Comparison of ENCODE assay signal across 28 cellular contexts in the genomic region with DNA sequence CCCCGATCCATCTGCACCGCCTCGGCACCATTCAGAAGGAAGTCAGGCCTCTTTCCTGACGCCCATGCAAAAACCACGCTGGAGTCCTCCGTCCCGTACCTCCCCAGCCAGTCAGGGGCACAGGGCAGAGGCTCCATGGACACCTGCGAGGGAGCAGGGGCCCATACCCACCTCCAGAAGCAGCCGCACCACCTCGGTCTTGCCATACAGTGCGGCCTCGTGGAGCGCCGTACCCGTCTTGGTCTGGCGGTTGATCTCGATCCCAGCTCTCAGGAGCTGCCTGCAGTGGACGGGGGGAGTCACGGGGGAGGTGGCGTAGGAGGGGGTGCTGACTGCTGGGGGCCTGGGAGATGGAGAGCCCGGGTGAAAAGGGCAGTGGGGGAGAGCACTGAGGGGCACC. TPM values are rescaled to one million over a fixed set of nuclear protein-coding genes. Genes with fewer than 3 reads are reported as not detected.
DNase-seq lines count a peak whose midpoint lies in the region; ATAC-seq and TF ChIP-seq lines count a peak whose summit lies in the region.
"Had no signal": no experiment of that assay in that cellular context is flagged by ENCODE, and none has a peak within 500 bp of the region (broad histone marks: within the 10 kb centered on the region; RNA-seq: fewer than 3 reads in every experiment).

No MANE protein-coding gene starts in this region.

- no peak for TF ChIP-seq POLR2A in upper lobe of left lung (IDR thresholded peaks at IDR 0.05)

- H3K27me3 ChIP-seq in BLaER1 treated with 17β-estradiol and CSF1 and Interleukin-3, amounts not matched to agents 10 nM and 100 nM: no peaks in the 10 kb centered on the region
- no peaks in the 10 kb centered on the region for H3K27me3 ChIP-seq in upper lobe of left lung

- H3K36me3 ChIP-seq in BLaER1 treated with 17β-estradiol and CSF1 and Interleukin-3, amounts not matched to agents 10 nM and 100 nM: peaks cover 6 to 97% (median 80%) of the 10 kb centered on the region in 11 experiments; a peak in 21 of 22 replicates
- peaks cover 0 to 83% (median 49%) of the 10 kb centered on the region in 4 donors for H3K36me3 ChIP-seq in upper lobe of left lung

- H3K27ac ChIP-seq in BLaER1 treated with 17β-estradiol and CSF1 and Interleukin-3, amounts not matched to agents 10 nM and 100 nM: no peak overlapping the region; a peak in 1 of 22 replicates
- H3K27ac ChIP-seq in cingulate gyrus (ENCODE audit: low read depth, low read length) (peak overlapping the region; percentile 14), upper lobe of left lung (peak overlapping the region in 3 of 4 donors; percentile 30 to 94 (median 92))
- H3K27ac ChIP-seq: A549, C4-2B, GM23248, KMS-11 had no signal

- peak overlapping the region in 3 of 11 experiments; percentile 9 to 26 (median 18); a peak in 1 of 22 replicates for H3K9ac ChIP-seq in BLaER1 treated with 17β-estradiol and CSF1 and Interleukin-3, amounts not matched to agents 10 nM and 100 nM
- H3K9ac ChIP-seq: GM23248, KMS-11 had no signal

- 89 to 92% methylated on average over 9 to 21 of the region's 21 CpGs for WGBS in upper lobe of left lung, 2 donors

- no peak overlapping the region for H3K4me3 ChIP-seq in BLaER1 treated with 17β-estradiol and CSF1 and Interleukin-3, amounts not matched to agents 10 nM and 100 nM
- no peak overlapping the region for H3K4me3 ChIP-seq in upper lobe of left lung
- H3K4me3 ChIP-seq: A549, GM12878, GM23248 had no signal

- no peak overlapping the region for H3K27ac Mint-ChIP-seq in neural crest cell (ENCODE audit: unreplicated experiment)
- H3K27ac Mint-ChIP-seq: CD8-positive, alpha-beta T cell; IgD-negative memory B cell had no signal

- H3K9me3 Mint-ChIP-seq in neural crest cell: no peaks in the 10 kb centered on the region
- H3K9me3 Mint-ChIP-seq: CD8-positive, alpha-beta T cell; IgD-negative memory B cell had no signal

- H3K4me3 Mint-ChIP-seq in neural crest cell: peak overlapping the region; percentile 41
- H3K4me3 Mint-ChIP-seq: CD8-positive, alpha-beta T cell; IgD-negative memory B cell had no signal

- peak overlapping the region in 9 of 11 experiments; percentile 2 to 77 (median 38); a peak in 15 of 22 replicates for H3K4me2 ChIP-seq in BLaER1 treated with 17β-estradiol and CSF1 and Interleukin-3, amounts not matched to agents 10 nM and 100 nM
- H3K4me2 ChIP-seq: A549, KMS-11 had no signal

- no peaks in the 10 kb centered on the region for H3K27me3 Mint-ChIP-seq in neural crest cell (ENCODE audit: low read depth)
- H3K27me3 Mint-ChIP-seq: IgD-negative memory B cell had no signal

- H3K9me3 ChIP-seq in BLaER1 treated with 17β-estradiol and CSF1 and Interleukin-3, amounts not matched to agents 10 nM and 100 nM (replicated peaks in 1 of 11): no peaks in the 10 kb centered on the region
- H3K9me3 ChIP-seq in upper lobe of left lung: no peaks in the 10 kb centered on the region
- H3K9me3 ChIP-seq: A549, Caco-2 had no signal

- TF ChIP-seq EP300 in upper lobe of left lung (IDR thresholded peaks at IDR 0.05): no peak

- H4K20me1 ChIP-seq in BLaER1 treated with 17β-estradiol and CSF1 and Interleukin-3, amounts not matched to agents 10 nM and 100 nM: peaks cover 0 to 90% (median 50%) of the 10 kb centered on the region in 11 experiments; a peak in 17 of 22 replicates

- no peak for TF ChIP-seq CTCF in neural crest cell (conservative IDR thresholded peaks at IDR 0.05)
- no peak for TF ChIP-seq CTCF in upper lobe of left lung (IDR thresholded peaks at IDR 0.05)

- no peak for DNase-seq in neural crest cell (ENCODE audit: low read depth, low spot score)
- peak in 1 of 2 donors; percentile 55 for DNase-seq in upper lobe of left lung
- no peak for DNase-seq in retina
- no peak for DNase-seq in NCI-H82 treated with DMSO at 0.1 percent for 48 hours (lab: John Stamatoyannopoulos, UW; ENCODE audit: unreplicated experiment)
- DNase-seq: AML-193; Caco-2; CD8-positive, alpha-beta T cell; DMS79; EL; GDM1; GM23248; H7; NCI-H1048; NCI-H1417; NCI-H1694; NCI-H2029 treated with DMSO at 0.1 percent for 48 hours; NCI-H2227 treated with DMSO at 0.1 percent for 48 hours; NCI-H526 treated with DMSO at 0.1 percent for 48 hours; RPMI8226; SHP77 treated with DMSO at 0.1 percent for 48 hours had no signal

- H3K4me1 Mint-ChIP-seq in neural crest cell: peaks cover 28% of the 10 kb centered on the region
- H3K4me1 Mint-ChIP-seq: IgD-negative memory B cell had no signal

- H3K4me1 ChIP-seq in BLaER1 treated with 17β-estradiol and CSF1 and Interleukin-3, amounts not matched to agents 10 nM and 100 nM: peaks cover 8 to 98% (median 91%) of the 10 kb centered on the region in 10 experiments; a peak in 19 of 20 replicates
- peaks cover 13 to 68% (median 31%) of the 10 kb centered on the region in 4 donors for H3K4me1 ChIP-seq in upper lobe of left lung

- peaks cover 3% of the 10 kb centered on the region for H3K36me3 Mint-ChIP-seq in neural crest cell (ENCODE audit: low read depth)
- H3K36me3 Mint-ChIP-seq: CD8-positive, alpha-beta T cell; IgD-negative memory B cell had no signal

- no peak for ATAC-seq in upper lobe of left lung (ENCODE audit: low FRiP score in 2 of 2)
- no peak for ATAC-seq in HG03457 (IDR thresholded peaks at IDR 0.05; ENCODE audit: unreplicated experiment)
- ATAC-seq: A549; CD8-positive, alpha-beta T cell; GM12878 had no signal

RNA-seq across cellular contexts. Expression of a gene that starts 9.2 kb away (rescaled TPM):
- total RNA-seq in neural crest cell: 42.3 and 44.5 TPM in 2 replicates
- total RNA-seq in upper lobe of left lung: 100 to 1,000 TPM in 1 of 6 donors, 10 to 100 TPM in 5; 24.1 to 113 (median 48.5) TPM

RNA-seq across cellular contexts. Expression of a gene that starts 10.2 kb away (rescaled TPM):
- 48.1 and 49.0 TPM in 2 replicates for total RNA-seq in neural crest cell
- 100 to 1,000 TPM in 2 of 6 donors, 10 to 100 TPM in 4; 19.5 to 125 (median 31.3) TPM for total RNA-seq in upper lobe of left lung

RNA-seq across cellular contexts. Expression of a gene that starts 19.4 kb away (rescaled TPM):
- total RNA-seq in neural crest cell (3.4 and 4.3 TPM in 2 replicates), upper lobe of left lung (100 to 1,000 TPM; 113 to 256 (median 175) TPM)
- total RNA-seq: GM23248 had no signal

RNA-seq across cellular contexts. Expression of a gene that starts 49.7 kb away (rescaled TPM):
- 117 and 131 TPM in 2 replicates for total RNA-seq in neural crest cell
- total RNA-seq in upper lobe of left lung: 100 to 1,000 TPM in 2 of 6 donors, 10 to 100 TPM in 4; 62.3 to 320 (median 90.5) TPM

Comparison
In these comparisons a context has a peak if more than half of its experiments do, and no peak if none do; other contexts are left out.
1. H3K27ac ChIP-seq: peak in cingulate gyrus (single experiment) and upper lobe of left lung (3 of 4); none in BLaER1 treated with 17β-estradiol and CSF1 and Interleukin-3, amounts not matched to agents 10 nM and 100 nM (0 of 11).
2. RNA of a gene that starts 19.4 kb away (total RNA-seq): 113 to 256 TPM in upper lobe of left lung; 3.4 to 4.3 TPM in neural crest cell; every median in the first group is over 10 times any median in the second.